19 cellular contexts compared by ENCODE assay signal in genomic region chr9:636931-637591, GRCh38.
"Had no signal": no experiment of that assay in that cellular context is flagged by ENCODE, and none has a peak within 500 bp of the region (broad histone marks: within the 10 kb centered on the region; RNA-seq: fewer than 3 reads in every experiment).

No MANE protein-coding gene starts in this region.

- H3K36me3 ChIP-seq: breast epithelium, lower lobe of right lung, tibial artery had no signal

- H3K27me3 Mint-ChIP-seq: activated naive CD8-positive, alpha-beta T cell treated with anti-CD3 and anti-CD28 coated beads, Interleukin-2, amount 10 ng/mL, durations not matched to agents 7 days and 5 days had no signal

- DNase-seq: activated CD4-positive, alpha-beta T cell treated with anti-CD3 and anti-CD28 coated beads for 48 hours; activated naive CD8-positive, alpha-beta T cell treated with anti-CD3 and anti-CD28 coated beads, Interleukin-2, amount 10 ng/mL, durations not matched to agents 7 days and 5 days; activated T-cell treated with anti-CD3 and anti-CD28 coated beads, Interleukin-2, amount 50 U/mL, for 48 hours; aorta; dorsolateral prefrontal cortex; glutamatergic neuron; immature natural killer cell; left cardiac atrium; lower lobe of right lung; retina; stimulated activated CD4-positive, alpha-beta T cell treated with anti-CD3 and anti-CD28 coated beads, Interleukin-15, amount 100 ng/mL, for 24 hours; stimulated activated CD4-positive, alpha-beta T cell treated with anti-CD3 and anti-CD28 coated beads, Interleukin-4, amount 100 ng/mL, for 4 hours; T1000; tibial artery had no signal

- H3K27ac ChIP-seq: breast epithelium, lower lobe of right lung, parathyroid adenoma, tibial artery, VCaP had no signal

- H3K4me1 ChIP-seq: breast epithelium, parathyroid adenoma had no signal

- H3K4me3 ChIP-seq: breast epithelium, dorsolateral prefrontal cortex, lower lobe of right lung, tibial artery had no signal

- H3K9me3 Mint-ChIP-seq: immature natural killer cell had no signal

- H3K9ac ChIP-seq: parathyroid adenoma had no signal

- H3K4me3 Mint-ChIP-seq: activated naive CD8-positive, alpha-beta T cell treated with anti-CD3 and anti-CD28 coated beads, Interleukin-2, amount 10 ng/mL, durations not matched to agents 7 days and 5 days; mesothelial cell of epicardium had no signal

- ATAC-seq: esophagus mucosa, left cardiac atrium, lower lobe of right lung had no signal

- H3K79me2 ChIP-seq: parathyroid adenoma had no signal

- H2AFZ ChIP-seq: parathyroid adenoma had no signal

- H3K27me3 ChIP-seq: breast epithelium, dorsolateral prefrontal cortex, tibial artery had no signal

- H3K27ac Mint-ChIP-seq: activated naive CD8-positive, alpha-beta T cell treated with anti-CD3 and anti-CD28 coated beads, Interleukin-2, amount 10 ng/mL, durations not matched to agents 7 days and 5 days; mesothelial cell of epicardium had no signal

- H3K9me3 ChIP-seq: breast epithelium, lower lobe of right lung, tibial artery had no signal

- H3K36me3 Mint-ChIP-seq: immature natural killer cell had no signal
